2 cellular contexts compared by ENCODE assay signal in genomic region chr22:50285568-50286229, GRCh38.
TF ChIP-seq lines count a peak whose summit lies in the region.

No MANE protein-coding gene starts in this region.

TF ChIP-seq in IMR-90, 13 proteins besides CTCF, POLR2A, EP300 and RAD21:
- TF ChIP-seq CHD1 (IDR thresholded peaks at IDR 0.05; ENCODE audit: low read depth, low read length) (no peak), MXI1 (IDR thresholded peaks at IDR 0.05; ENCODE audit: borderline replicate concordance, low read depth, low read length) (no peak), NFE2L2 (IDR thresholded peaks at IDR 0.05; ENCODE audit: low read depth, low read length) (no peak), BHLHE40 (IDR thresholded peaks at IDR 0.05; ENCODE audit: low read depth, low read length) (no peak), RCOR1 (IDR thresholded peaks at IDR 0.05; ENCODE audit: insufficient replicate concordance, low read length) (no peak), SMC3 (IDR thresholded peaks at IDR 0.05; ENCODE audit: low read depth, low read length) (no peak), MAZ (IDR thresholded peaks at IDR 0.05; ENCODE audit: borderline replicate concordance, low read depth, low read length) (no peak), MAFK (IDR thresholded peaks at IDR 0.05; ENCODE audit: low read depth, low read length) (no peak), RFX5 (IDR thresholded peaks at IDR 0.05; ENCODE audit: low read depth, low read length) (no peak), CEBPB (IDR thresholded peaks at IDR 0.05; ENCODE audit: low read depth, low read length) (no peak), FOS (IDR thresholded peaks at IDR 0.05; ENCODE audit: low read depth, low read length) (no peak)
- TF ChIP-seq, protein P1, sequence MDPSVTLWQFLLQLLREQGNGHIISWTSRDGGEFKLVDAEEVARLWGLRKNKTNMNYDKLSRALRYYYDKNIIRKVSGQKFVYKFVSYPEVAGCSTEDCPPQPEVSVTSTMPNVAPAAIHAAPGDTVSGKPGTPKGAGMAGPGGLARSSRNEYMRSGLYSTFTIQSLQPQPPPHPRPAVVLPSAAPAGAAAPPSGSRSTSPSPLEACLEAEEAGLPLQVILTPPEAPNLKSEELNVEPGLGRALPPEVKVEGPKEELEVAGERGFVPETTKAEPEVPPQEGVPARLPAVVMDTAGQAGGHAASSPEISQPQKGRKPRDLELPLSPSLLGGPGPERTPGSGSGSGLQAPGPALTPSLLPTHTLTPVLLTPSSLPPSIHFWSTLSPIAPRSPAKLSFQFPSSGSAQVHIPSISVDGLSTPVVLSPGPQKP (IDR thresholded peaks at IDR 0.05; ENCODE audit: borderline replicate concordance, low read depth, low read length): no peak
- TF ChIP-seq, protein P2, sequence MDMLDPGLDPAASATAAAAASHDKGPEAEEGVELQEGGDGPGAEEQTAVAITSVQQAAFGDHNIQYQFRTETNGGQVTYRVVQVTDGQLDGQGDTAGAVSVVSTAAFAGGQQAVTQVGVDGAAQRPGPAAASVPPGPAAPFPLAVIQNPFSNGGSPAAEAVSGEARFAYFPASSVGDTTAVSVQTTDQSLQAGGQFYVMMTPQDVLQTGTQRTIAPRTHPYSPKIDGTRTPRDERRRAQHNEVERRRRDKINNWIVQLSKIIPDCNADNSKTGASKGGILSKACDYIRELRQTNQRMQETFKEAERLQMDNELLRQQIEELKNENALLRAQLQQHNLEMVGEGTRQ (IDR thresholded peaks at IDR 0.05; ENCODE audit: low read depth, low read length): no peak
TF ChIP-seq in IMR-90: peak in this region for 0.

TF ChIP-seq in H1, 55 proteins besides CTCF, POLR2A, EP300 and RAD21:
- no peak for TF ChIP-seq KDM1A (IDR thresholded peaks at IDR 0.05; ENCODE audit: borderline replicate concordance, low read length)
- no peak for TF ChIP-seq CHD1 (IDR thresholded peaks at IDR 0.05; ENCODE audit: low read depth, low read length)
- no peak for TF ChIP-seq NANOG (IDR thresholded peaks at IDR 0.05; ENCODE audit: insufficient read depth, low read depth, low read length, poor library complexity, severe bottlenecking)
- TF ChIP-seq PHF8 (conservative IDR thresholded peaks at IDR 0.05; ENCODE audit: low read depth, low read length): no peak
- TF ChIP-seq ATF2 (IDR thresholded peaks at IDR 0.05; ENCODE audit: low read length): no peak
- TF ChIP-seq SP1 (IDR thresholded peaks at IDR 0.05; ENCODE audit: low read depth, low read length): no peak
- no peak for TF ChIP-seq TBP (IDR thresholded peaks at IDR 0.05; ENCODE audit: low read depth, low read length)
- no peak for TF ChIP-seq SIX5 (IDR thresholded peaks at IDR 0.05; ENCODE audit: low read depth, low read length)
- no peak for TF ChIP-seq CHD2 (IDR thresholded peaks at IDR 0.05; ENCODE audit: low read length)
- no peak for TF ChIP-seq BCL11A (IDR thresholded peaks at IDR 0.05; ENCODE audit: low read depth in 2 of 2, low read length in 2 of 2)
- no peak for TF ChIP-seq EGR1 (IDR thresholded peaks at IDR 0.05; ENCODE audit: borderline replicate concordance, low read depth, low read length)
- no peak for TF ChIP-seq CBX8 (IDR thresholded peaks at IDR 0.05; ENCODE audit: borderline replicate concordance, low read depth, low read length)
- no peak for TF ChIP-seq KDM4A (IDR thresholded peaks at IDR 0.05; ENCODE audit: low read depth, low read length, severe bottlenecking)
TF ChIP-seq in H1: peak in this region for 0.
